ENCODE assay signal across 14 cellular contexts in the genomic region with DNA sequence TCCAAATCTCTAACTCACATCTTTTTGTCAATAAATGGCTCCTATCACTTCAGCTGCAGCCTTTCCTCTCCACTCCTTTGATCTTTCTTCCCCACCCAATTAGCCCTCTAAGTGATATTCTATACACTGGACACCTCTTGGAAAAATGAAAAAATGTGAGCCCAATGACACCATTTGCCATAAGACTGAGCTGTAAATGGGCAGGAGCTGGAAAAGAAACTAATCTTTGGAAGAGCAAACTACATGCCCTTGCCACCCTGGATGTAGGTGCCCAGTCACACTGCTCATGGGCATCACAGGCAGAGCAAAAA.
DNase-seq lines count a peak whose midpoint lies in the region; ATAC-seq and TF ChIP-seq lines count a peak whose summit lies in the region.
"Had no signal": no experiment of that assay in that cellular context is flagged by ENCODE, and none has a peak within 500 bp of the region (broad histone marks: within the 10 kb centered on the region; RNA-seq: fewer than 3 reads in every experiment).

No MANE protein-coding gene starts in this region.

- peaks cover 48% of the 10 kb centered on the region for H3K36me3 ChIP-seq in BLaER1
- no peaks in the 10 kb centered on the region for H3K36me3 ChIP-seq in Karpas-422 (ENCODE audit: insufficient read depth, low read length)
- H3K36me3 ChIP-seq in mesendoderm (ENCODE audit: control insufficient read depth, insufficient read depth, low read length) = no peaks in the 10 kb centered on the region
- H3K36me3 ChIP-seq: MG63 had no signal

- H3K27ac ChIP-seq in BLaER1 (no peak overlapping the region), Karpas-422 (ENCODE audit: low read length) (no peak overlapping the region), mesendoderm (ENCODE audit: low read depth, low read length) (no peak overlapping the region)
- H3K27ac ChIP-seq: C4-2B had no signal

- H3K56ac ChIP-seq in mesendoderm (ENCODE audit: low read length) = no peak overlapping the region

- H3K18ac ChIP-seq in mesendoderm (ENCODE audit: low read length) = no peak overlapping the region

- no peak overlapping the region for H4K8ac ChIP-seq in mesendoderm (ENCODE audit: low read depth, low read length)

- no peak overlapping the region for H2AFZ ChIP-seq in Karpas-422 (ENCODE audit: low read length)

- no peaks in the 10 kb centered on the region for H3K27me3 Mint-ChIP-seq in endothelial cell (ENCODE audit: unreplicated experiment)
- no peaks in the 10 kb centered on the region for H3K27me3 Mint-ChIP-seq in nephron (ENCODE audit: low read depth)

- H3K79me2 ChIP-seq in Karpas-422 (ENCODE audit: low read length) = no peaks in the 10 kb centered on the region
- no peaks in the 10 kb centered on the region for H3K79me2 ChIP-seq in mesendoderm (ENCODE audit: control insufficient read depth, insufficient read depth, low read length)

- no peak overlapping the region for H2AK5ac ChIP-seq in mesendoderm (ENCODE audit: low read length)

- H3K27ac Mint-ChIP-seq in endothelial cell (ENCODE audit: unreplicated experiment) = peak overlapping the region; percentile 17
- H3K27ac Mint-ChIP-seq in nephron = peak overlapping the region; percentile 73 to 92 (median 77)

- no peak overlapping the region for H2BK5ac ChIP-seq in mesendoderm (ENCODE audit: low read length)

- H3K9me3 ChIP-seq in BLaER1 (peaks cover 6% of the 10 kb centered on the region; the same call in 1 of the 2 replicates), Karpas-422 (ENCODE audit: low read length) (no peaks in the 10 kb centered on the region)
- H3K9me3 ChIP-seq: MG63 had no signal

- peaks cover 8% of the 10 kb centered on the region for H3K4me1 Mint-ChIP-seq in endothelial cell (ENCODE audit: unreplicated experiment)
- H3K4me1 Mint-ChIP-seq in nephron = peaks cover 38% of the 10 kb centered on the region

- no peak overlapping the region for H3K23ac ChIP-seq in mesendoderm (ENCODE audit: low read length)

- no peak overlapping the region for H3K4ac ChIP-seq in mesendoderm (ENCODE audit: low read depth, low read length)

- H3K4me2 ChIP-seq in BLaER1 (peak overlapping the region; percentile 47), Karpas-422 (ENCODE audit: low read depth, low read length, poor library complexity, severe bottlenecking) (peak overlapping the region; percentile 22), mesendoderm (ENCODE audit: low read length) (no peak overlapping the region)

- no peak overlapping the region for H3K9ac ChIP-seq in BLaER1
- H3K9ac ChIP-seq in Karpas-422 (ENCODE audit: low read length) = no peak overlapping the region
- no peak overlapping the region for H3K9ac ChIP-seq in mesendoderm (ENCODE audit: low read length)

- H3K4me1 ChIP-seq in BLaER1 = peaks cover 37% of the 10 kb centered on the region
- H3K4me1 ChIP-seq in Karpas-422 (ENCODE audit: low read length) = peaks cover 19% of the 10 kb centered on the region
- no peaks in the 10 kb centered on the region for H3K4me1 ChIP-seq in mesendoderm (ENCODE audit: control insufficient read depth, low read depth, low read length)

- no peak overlapping the region for H2BK120ac ChIP-seq in mesendoderm (ENCODE audit: low read depth, low read length)

- no peak overlapping the region for H4K5ac ChIP-seq in mesendoderm (ENCODE audit: low read length)

- H3K36me3 Mint-ChIP-seq in endothelial cell (ENCODE audit: low read depth, unreplicated experiment) (peaks cover 11% of the 10 kb centered on the region), nephron (ENCODE audit: low read depth) (peaks cover 42% of the 10 kb centered on the region)

- H3K4me3 ChIP-seq in BLaER1 (no peak overlapping the region), Karpas-422 (ENCODE audit: low read length) (no peak overlapping the region), mesendoderm (ENCODE audit: low read length) (no peak overlapping the region)
- H3K4me3 ChIP-seq: MG63 had no signal

- H2BK15ac ChIP-seq in mesendoderm (replicated peaks; ENCODE audit: low read depth) = no peak overlapping the region

- TF ChIP-seq CTCF in endothelial cell (IDR thresholded peaks at IDR 0.05; ENCODE audit: unreplicated experiment) = no peak
- TF ChIP-seq CTCF in nephron (IDR thresholded peaks at IDR 0.05; ENCODE audit: unreplicated experiment in 3 of 3) = no peak

- H3K9me3 Mint-ChIP-seq in endothelial cell (ENCODE audit: unreplicated experiment) (no peaks in the 10 kb centered on the region), nephron (no peaks in the 10 kb centered on the region)

- no peaks in the 10 kb centered on the region for H3K27me3 ChIP-seq in BLaER1
- no peaks in the 10 kb centered on the region for H3K27me3 ChIP-seq in Karpas-422 (ENCODE audit: low read length)
- no peaks in the 10 kb centered on the region for H3K27me3 ChIP-seq in mesendoderm (ENCODE audit: insufficient read depth, low read length, poor library complexity)
- H3K27me3 ChIP-seq: MG63 had no signal

- H3K79me1 ChIP-seq in mesendoderm (ENCODE audit: low read length) = peaks cover 5% of the 10 kb centered on the region

- H3K4me3 Mint-ChIP-seq in endothelial cell (ENCODE audit: unreplicated experiment) (no peak overlapping the region), nephron (no peak overlapping the region)

- H3K9me2 ChIP-seq in Karpas-422 (replicated peaks; ENCODE audit: insufficient read depth, low read length) = no peaks in the 10 kb centered on the region

- ATAC-seq in GM19452 (IDR thresholded peaks at IDR 0.05; ENCODE audit: unreplicated experiment) = no peak
- ATAC-seq: PC-3 had no signal

- DNase-seq in Karpas-422 (no peak), endothelial cell (ENCODE audit: low spot score) (no peak), NCI-H1694 treated with DMSO at 0.1 percent for 48 hours (lab: John Stamatoyannopoulos, UW) (no peak), mesendoderm (no peak)
- DNase-seq in stimulated activated naive CD4-positive, alpha-beta T cell (lab: John Stamatoyannopoulos, UW) = no peak
- DNase-seq: erythroblast, GF-D8, MG63, NCI-H2227 treated with DMSO at 0.1 percent for 48 hours, PC-3 had no signal

- H4K20me1 ChIP-seq in BLaER1 (peaks cover 27% of the 10 kb centered on the region), Karpas-422 (ENCODE audit: insufficient read depth, low read depth, low read length) (no peaks in the 10 kb centered on the region)
